20 cellular contexts compared by ENCODE assay signal in genomic region chr13:23778007-23778687, GRCh38.
A peak's percentile ranks its signal among the peaks of the same experiment; 100 is the strongest.
DNase-seq lines count a peak whose midpoint lies in the region; ATAC-seq, FAIRE-seq and TF ChIP-seq lines count a peak whose summit lies in the region.
"Had no signal": no experiment of that assay in that cellular context is flagged by ENCODE, and none has a peak within 500 bp of the region (broad histone marks: within the 10 kb centered on the region; RNA-seq: fewer than 3 reads in every experiment).

No MANE protein-coding gene starts in this region.

- H3K36me3 ChIP-seq in GM06990 (ENCODE audit: control insufficient read depth, insufficient read depth, low read length) (no peaks in the 10 kb centered on the region), kidney epithelial cell (ENCODE audit: control insufficient read depth, insufficient read depth, low read length) (no peaks in the 10 kb centered on the region), esophagus squamous epithelium (peaks cover 0 to 7% (median 0%) of the 10 kb centered on the region in 3 donors)
- H3K36me3 ChIP-seq: BLaER1 treated with 17β-estradiol and CSF1 and Interleukin-3, amounts not matched to agents 10 nM and 100 nM; SJCRH30 had no signal

- WGBS in esophagus squamous epithelium, 2 donors = 73 to 79% methylated on average over 3 of the region's 3 CpGs

- ATAC-seq in esophagus mucosa = no peak
- ATAC-seq: activated CD4-positive, alpha-beta T cell treated with anti-CD3 and anti-CD28 coated beads for 36 hours; sciatic nerve had no signal

- DNase-seq in GM06990 (ENCODE audit: extremely low read depth, insufficient read length) (no peak), GM19239 (ENCODE audit: insufficient read length, low spot score) (no peak), astrocyte of the spinal cord (ENCODE audit: low read depth, low spot score) (no peak), kidney epithelial cell (ENCODE audit: low read depth) (no peak), esophagus squamous epithelium (lab: John Stamatoyannopoulos, UW) (no peak), 8988T (no peak), DMS53 (lab: John Stamatoyannopoulos, UW) (no peak)
- DNase-seq: activated CD4-positive, alpha-beta T cell treated with anti-CD3 and anti-CD28 coated beads for 36 hours; activated T-cell treated with anti-CD3 and anti-CD28 coated beads for 4 hours; endodermal cell; KG1; NCI-H226; SJCRH30; stimulated activated CD4-positive, alpha-beta T cell treated with anti-CD3 and anti-CD28 coated beads, Interleukin-4, amount 100 ng/mL, for 1 hour; stimulated activated CD8-positive, alpha-beta memory T cell treated with anti-CD3 and anti-CD28 coated beads, Interleukin-4, amount 100 ng/mL, for 48 hours; T1000 had no signal

- peak; percentile 11 for FAIRE-seq in GM19239 (lab: Jason Lieb, UNC)
- FAIRE-seq: islet of Langerhans had no signal

- TF ChIP-seq CTCF in GM06990 (IDR thresholded peaks at IDR 0.05; ENCODE audit: insufficient read depth, low read length, poor library complexity, severe bottlenecking) = peak; percentile 40
- TF ChIP-seq CTCF in astrocyte of the spinal cord (IDR thresholded peaks at IDR 0.05; ENCODE audit: low read depth, low read length) = peak; percentile 25
- peak; percentile 9 for TF ChIP-seq CTCF in kidney epithelial cell (IDR thresholded peaks at IDR 0.05; ENCODE audit: insufficient read depth, low read length, poor library complexity, severe bottlenecking)
- no peak for TF ChIP-seq CTCF in esophagus squamous epithelium (IDR thresholded peaks at IDR 0.05)

- H3K4me3 ChIP-seq in GM06990 (replicated peaks; ENCODE audit: low read depth, low read length) (no peak overlapping the region), astrocyte of the spinal cord (ENCODE audit: low read depth, low read length) (no peak overlapping the region), kidney epithelial cell (ENCODE audit: low read depth, low read length) (no peak overlapping the region), esophagus squamous epithelium (no peak overlapping the region)
- H3K4me3 ChIP-seq: BLaER1 treated with 17β-estradiol and CSF1 and Interleukin-3, amounts not matched to agents 10 nM and 100 nM; SJCRH30 had no signal

- intact Hi-C loops in esophagus squamous epithelium (cut with DNase I) = no loop called here

- no peak for TF ChIP-seq POLR2A in esophagus squamous epithelium (IDR thresholded peaks at IDR 0.05)

- no peaks in the 10 kb centered on the region for H3K9me3 ChIP-seq in esophagus squamous epithelium
- H3K9me3 ChIP-seq: SJCRH30 had no signal

- no peak overlapping the region for H3K27ac ChIP-seq in esophagus squamous epithelium
- H3K27ac ChIP-seq: BLaER1 treated with 17β-estradiol and CSF1 and Interleukin-3, amounts not matched to agents 10 nM and 100 nM; SJCRH30 had no signal

- H3K27me3 ChIP-seq in GM06990 (replicated peaks; ENCODE audit: control insufficient read depth, insufficient read depth, low read length) = no peaks in the 10 kb centered on the region
- H3K27me3 ChIP-seq in kidney epithelial cell (ENCODE audit: control insufficient read depth, insufficient read depth, low read length) = no peaks in the 10 kb centered on the region
- no peaks in the 10 kb centered on the region for H3K27me3 ChIP-seq in esophagus squamous epithelium
- H3K27me3 ChIP-seq: BLaER1 treated with 17β-estradiol and CSF1 and Interleukin-3, amounts not matched to agents 10 nM and 100 nM; SJCRH30 had no signal

- in situ Hi-C loops in astrocyte of the spinal cord (cut with HindIII; ENCODE audit: low sequenced_read_pairs) = no loop called here

- H3K4me1 ChIP-seq in esophagus squamous epithelium = peaks cover 0 to 6% (median 0%) of the 10 kb centered on the region in 3 donors
- H3K4me1 ChIP-seq: SJCRH30 had no signal

Comparison
In these comparisons a context has a peak if more than half of its experiments do, and no peak if none do; other contexts are left out.
1. CTCF ChIP-seq: peak in GM06990 (single experiment), astrocyte of the spinal cord (single experiment) and kidney epithelial cell (single experiment); none in esophagus squamous epithelium (0 of 6).